In genomic region chr16:66512589-66513404, GRCh38 we compare ENCODE assay signal across 12 cellular contexts. TPM values are rescaled to one million over a fixed set of nuclear protein-coding genes. Genes with fewer than 3 reads are reported as not detected.
DNase-seq lines count a peak whose midpoint lies in the region; ATAC-seq, FAIRE-seq and TF ChIP-seq lines count a peak whose summit lies in the region.
"Had no signal": no experiment of that assay in that cellular context is flagged by ENCODE, and none has a peak within 500 bp of the region (broad histone marks: within the 10 kb centered on the region; RNA-seq: fewer than 3 reads in every experiment).

No MANE protein-coding gene starts in this region.

- DNase-seq in SK-N-SH (no peak), mammary epithelial cell (no peak), HepG2 (ENCODE audit: low spot score) (peak; percentile 93), upper lobe of left lung (no peak), pons (ENCODE audit: low spot score) (no peak), NCI-H2029 (lab: John Stamatoyannopoulos, UW) (no peak)
- DNase-seq in stimulated activated naive CD4-positive, alpha-beta T cell (lab: John Stamatoyannopoulos, UW): no peak
- DNase-seq: kidney, NCI-H187 had no signal

- H4K20me1 ChIP-seq in SK-N-SH (ENCODE audit: insufficient read depth): no peaks in the 10 kb centered on the region
- no peaks in the 10 kb centered on the region for H4K20me1 ChIP-seq in mammary epithelial cell (ENCODE audit: insufficient read depth, low read length)
- H4K20me1 ChIP-seq in HepG2 (ENCODE audit: insufficient read depth, low read length): no peaks in the 10 kb centered on the region

- H3K79me2 ChIP-seq in SK-N-SH (ENCODE audit: insufficient read depth): no peaks in the 10 kb centered on the region
- H3K79me2 ChIP-seq in mammary epithelial cell (ENCODE audit: insufficient read depth, low read length): no peaks in the 10 kb centered on the region
- H3K79me2 ChIP-seq in HepG2 (ENCODE audit: insufficient read depth, low read length): no peaks in the 10 kb centered on the region

- H3K27ac ChIP-seq in SK-N-SH (ENCODE audit: low read depth in 2 of 2, low read length in 1 of 2): peak overlapping the region; percentile 47 to 91
- H3K27ac ChIP-seq in mammary epithelial cell (ENCODE audit: insufficient read depth, low read depth, low read length): peak overlapping the region; percentile 52
- H3K27ac ChIP-seq in HepG2 (ENCODE audit: extremely low read length, insufficient read depth, low read length): peak overlapping the region; percentile 71
- peak overlapping the region; percentile 57 to 84 (median 80) for H3K27ac ChIP-seq in upper lobe of left lung

- peaks cover 35% of the 10 kb centered on the region for H3F3A ChIP-seq in SK-N-SH (replicated peaks; ENCODE audit: insufficient read depth)

- no peak for TF ChIP-seq CTCF in SK-N-SH (IDR thresholded peaks at IDR 0.05)
- no peak for TF ChIP-seq CTCF in mammary epithelial cell (conservative IDR thresholded peaks at IDR 0.05 in 1 of 2, IDR thresholded peaks at IDR 0.05 in 1 of 2; ENCODE audit: extremely low read depth in 1 of 2, insufficient read depth in 1 of 2, low read depth in 1 of 2, low read length in 2 of 2)
- TF ChIP-seq CTCF in HepG2 (CRISPR knock-in tag; IDR thresholded peaks at IDR 0.05): no peak
- TF ChIP-seq CTCF in upper lobe of left lung (IDR thresholded peaks at IDR 0.05): no peak

- intact Hi-C loops in mammary epithelial cell (cut with micrococcal nuclease) (loop anchor here (1.0 kb wide), 1 partner anchor 34 kb away; no protein-coding TSS in a partner anchor), HepG2 (cut with micrococcal nuclease; ENCODE audit: unreplicated experiment) (no loop called here)

- FAIRE-seq in HepG2 (lab: Jason Lieb, UNC): peak; percentile 87
- FAIRE-seq: A204.1, GM18507, kidney had no signal

- H3K9ac ChIP-seq in SK-N-SH (peak overlapping the region; percentile 29; the same call in 1 of the 2 replicates), mammary epithelial cell (ENCODE audit: insufficient read depth, low read length) (no peak overlapping the region), HepG2 (ENCODE audit: insufficient read depth, low read depth, low read length) (peak overlapping the region; percentile 48)

- TF ChIP-seq RAD21 in SK-N-SH (IDR thresholded peaks at IDR 0.05; ENCODE audit: low read length) (no peak), HepG2 (CRISPR knock-in tag; IDR thresholded peaks at IDR 0.05) (no peak)

- in situ Hi-C loops in mammary epithelial cell (cut with MboI; ENCODE audit: low sequenced_read_pairs in 2 of 2): no loop called here
- in situ Hi-C loops in HepG2 (cut with HindIII; ENCODE audit: extremely low pct_ligation_motif_present, low pct_unique_long_range_greater_than_20kb): no loop called here

- POLR2A ChIA-PET in SK-N-SH (lab: Yijun Ruan, JAX): no interaction called here
- POLR2A ChIA-PET in HepG2 (lab: Yijun Ruan, JAX): interaction anchor here (1.2 to 2.2 kb wide), 4 partner anchors 11 to 79 kb away, joined by 3 to 10 read pairs (median 6); partner anchors contain the start of genes CKLF and TK2

- CTCF ChIA-PET in SK-N-SH (lab: Yijun Ruan, JAX): interaction anchor here (1.6 to 1.9 kb wide), 2 partner anchors 31 to 106 kb away, joined by 5 to 7 read pairs; no protein-coding TSS in a partner anchor
- CTCF ChIA-PET in mammary epithelial cell (lab: Charles Lee; ENCODE audit: low non-redundant PET): interaction anchor here (0.9 to 1.2 kb wide), 2 partner anchors 96 to 106 kb away, joined by 5 read pairs; no protein-coding TSS in a partner anchor
- CTCF ChIA-PET in HepG2 (lab: Yijun Ruan, JAX; ENCODE audit: low intra/inter-chr PET ratio, low total read pairs): no interaction called here

- H3K4me1 ChIP-seq in SK-N-SH (ENCODE audit: control insufficient read depth in 1 of 2, insufficient read depth in 2 of 2, low read depth in 1 of 2, low read length in 1 of 2): peaks cover 20 to 42% of the 10 kb centered on the region in 2 experiments; a peak in 3 of 4 replicates
- peaks cover 78% of the 10 kb centered on the region for H3K4me1 ChIP-seq in mammary epithelial cell (ENCODE audit: insufficient read depth, low read length)
- H3K4me1 ChIP-seq in HepG2 (ENCODE audit: insufficient read depth, low read length): peaks cover 58% of the 10 kb centered on the region
- peaks cover 74 to 76% (median 75%) of the 10 kb centered on the region in 4 donors for H3K4me1 ChIP-seq in upper lobe of left lung

- dilution Hi-C loops in mammary epithelial cell (cut with HindIII; ENCODE audit: low sequenced_read_pairs): loop anchor here (5.0 kb wide), 1 partner anchor 70 kb away; no protein-coding TSS in a partner anchor

- H3K4me3 ChIP-seq in SK-N-SH (ENCODE audit: low read depth in 2 of 2, low read length in 1 of 2) (no peak overlapping the region), mammary epithelial cell (replicated peaks in 1 of 3; ENCODE audit: insufficient read depth in 1 of 3, low read depth in 2 of 3, low read length in 3 of 3) (no peak overlapping the region), HepG2 (replicated peaks in 1 of 3; ENCODE audit: insufficient read depth in 1 of 3, low read depth in 2 of 3, low read length in 3 of 3) (peak overlapping the region in 1 of 3 experiments; percentile 15; a peak in 1 of 6 replicates), upper lobe of left lung (no peak overlapping the region)

- no peaks in the 10 kb centered on the region for H3K9me3 ChIP-seq in SK-N-SH
- no peaks in the 10 kb centered on the region for H3K9me3 ChIP-seq in mammary epithelial cell (replicated peaks; ENCODE audit: insufficient read depth, low read length)
- H3K9me3 ChIP-seq in HepG2 (ENCODE audit: low read length): no peaks in the 10 kb centered on the region
- H3K9me3 ChIP-seq in upper lobe of left lung: no peaks in the 10 kb centered on the region

- no TSS peak for BruUV-seq in mammary epithelial cell (replicated peaks; lab: Mats Ljungman, UMichigan)
- BruUV-seq in HepG2 (replicated peaks; lab: Mats Ljungman, UMichigan): no TSS peak

- H3K27me3 ChIP-seq in SK-N-SH (ENCODE audit: insufficient read depth) (no peaks in the 10 kb centered on the region), mammary epithelial cell (ENCODE audit: insufficient read depth, low read length) (no peaks in the 10 kb centered on the region), HepG2 (ENCODE audit: control insufficient read depth in 1 of 2, insufficient read depth in 2 of 2, low read length in 2 of 2) (no peaks in the 10 kb centered on the region), upper lobe of left lung (no peaks in the 10 kb centered on the region)

- no peaks in the 10 kb centered on the region for H3K36me3 ChIP-seq in SK-N-SH (replicated peaks in 1 of 2; ENCODE audit: control insufficient read depth in 1 of 2, insufficient read depth in 2 of 2, low read length in 1 of 2)
- H3K36me3 ChIP-seq in mammary epithelial cell (ENCODE audit: insufficient read depth, low read length): no peaks in the 10 kb centered on the region
- peaks cover 3 to 5% of the 10 kb centered on the region in 2 experiments; a peak in 4 of 5 replicates for H3K36me3 ChIP-seq in HepG2 (replicated peaks in 1 of 2; ENCODE audit: control insufficient read depth in 1 of 2, insufficient read depth in 2 of 2, low read length in 2 of 2)
- H3K36me3 ChIP-seq in upper lobe of left lung: peaks cover 0 to 8% (median 3%) of the 10 kb centered on the region in 4 donors

- ATAC-seq in SK-N-SH treated with all-trans-retinoic acid at 6 μM for 48 hours: no peak
- peak; percentile 50 for ATAC-seq in HepG2
- peak in 1 of 2 donors; percentile 0 for ATAC-seq in upper lobe of left lung (ENCODE audit: low FRiP score in 2 of 2)

- TF ChIP-seq EP300 in SK-N-SH (IDR thresholded peaks at IDR 0.05; ENCODE audit: borderline replicate concordance in 1 of 2, low read depth in 1 of 2, low read length in 1 of 2) (no peak), HepG2 (IDR thresholded peaks at IDR 0.05; ENCODE audit: low read depth in 2 of 2, low read length in 2 of 2) (peak; percentile 15 to 60; a peak in 2 of 4 replicates), HepG2 (CRISPR knock-in tag; IDR thresholded peaks at IDR 0.05; ENCODE audit: borderline replicate concordance) (no peak; the same call in none of the 2 replicates), upper lobe of left lung (IDR thresholded peaks at IDR 0.05) (no peak)

- H3K9me2 ChIP-seq in SK-N-SH: no peaks in the 10 kb centered on the region

- H3K4me2 ChIP-seq in SK-N-SH (peak overlapping the region; percentile 50), mammary epithelial cell (ENCODE audit: insufficient read depth, low read depth, low read length) (no peak overlapping the region), HepG2 (ENCODE audit: low read depth, low read length) (peak overlapping the region; percentile 46)

- TF ChIP-seq POLR2A in HepG2 (IDR thresholded peaks at IDR 0.05; ENCODE audit: insufficient read depth in 1 of 2, low read depth in 2 of 2, low read length in 2 of 2) (no peak; a peak in 1 of 4 replicates), upper lobe of left lung (IDR thresholded peaks at IDR 0.05) (peak in 1 of 4 donors; percentile 23)

- 86% methylated on average over 14 of the region's 14 CpGs for WGBS in SK-N-SH (ENCODE audit: low lambda C conversion rate)
- 78% methylated on average over 14 of the region's 14 CpGs for WGBS in mammary epithelial cell (ENCODE audit: low coverage, missing lambda C conversion rate)
- WGBS in HepG2 (ENCODE audit: low lambda C conversion rate): 44% methylated on average over 14 of the region's 14 CpGs
- WGBS in upper lobe of left lung, 2 donors: 74 to 78% methylated on average over 14 of the region's 14 CpGs

- H2AFZ ChIP-seq in SK-N-SH (ENCODE audit: low read depth) (no peak overlapping the region), mammary epithelial cell (ENCODE audit: low read depth, low read length) (no peak overlapping the region), HepG2 (ENCODE audit: low read length) (no peak overlapping the region)

RNA-seq across cellular contexts. Expression of gene TK2, which starts 37.1 kb away (rescaled TPM):
- polyA plus RNA-seq in SK-N-SH (2012; rRNA removed) (25.2 and 37.6 TPM in 2 replicates), mammary epithelial cell (15.7 TPM), HepG2 (2011; rRNA removed) (21.0 and 30.8 TPM in 2 replicates)
- polyA plus RNA-seq in SK-N-SH (2012; cell fraction: cytosol; rRNA removed): 27.7 and 28.2 TPM in 2 replicates
- polyA plus RNA-seq in SK-N-SH (2012; cell fraction: nucleus; rRNA removed): 64.2 and 80.0 TPM in 2 replicates
- total RNA-seq in mammary epithelial cell (10 to 100 TPM; 34.4 to 41.2 TPM), HepG2 (2016; rRNA removed; fragmentation: Illumina TruSeq; extraction: Trizol) (18.7 and 19.0 TPM in 2 replicates), upper lobe of left lung (10 to 100 TPM; 28.2 to 54.0 (median 36.6) TPM)
- polyA minus RNA-seq in mammary epithelial cell: 26.2 TPM
- 6.7 and 7.1 TPM in 2 replicates for total RNA-seq in HepG2 (2016; cell fraction: cytosol; rRNA removed; fragmentation: Illumina TruSeq; extraction: Trizol; ENCODE audit: low read depth)
- total RNA-seq in HepG2 (2016; cell fraction: insoluble cytoplasmic fraction; rRNA removed; fragmentation: Illumina TruSeq; extraction: Trizol): 18.5 and 19.5 TPM in 2 replicates
- 12.7 and 13.2 TPM in 2 replicates for total RNA-seq in HepG2 (2016; cell fraction: membrane; rRNA removed; fragmentation: Illumina TruSeq; extraction: Trizol)
- total RNA-seq in HepG2 (2016; cell fraction: nucleus; rRNA removed; fragmentation: Illumina TruSeq; extraction: Trizol): 24.4 and 27.5 TPM in 2 replicates
- 10.3 and 11.7 TPM in 2 replicates for polyA plus RNA-seq in HepG2 (2011; cell fraction: cytosol; rRNA removed)
- polyA plus RNA-seq in HepG2 (2011; cell fraction: nucleus; rRNA removed): 74.0 and 103 TPM in 2 replicates
- 12.9 and 15.4 TPM in 2 replicates for polyA plus RNA-seq in HepG2 (2012)
- 3.7 and 4.7 TPM in 2 replicates for polyA plus RNA-seq in HepG2 (2016; cell fraction: cytosol; fragmentation: Illumina TruSeq; extraction: Trizol; ENCODE audit: low read depth)
- 15.5 and 18.0 TPM in 2 replicates for polyA plus RNA-seq in HepG2 (2016; cell fraction: insoluble cytoplasmic fraction; fragmentation: Illumina TruSeq; extraction: Trizol; ENCODE audit: low read depth)
- polyA plus RNA-seq in HepG2 (2016; cell fraction: membrane; fragmentation: Illumina TruSeq; extraction: Trizol; ENCODE audit: low read depth): 7.7 and 9.3 TPM in 2 replicates
- 34.2 and 36.3 TPM in 2 replicates for polyA plus RNA-seq in HepG2 (2016; cell fraction: nucleus; fragmentation: Illumina TruSeq; extraction: Trizol; ENCODE audit: insufficient read depth, low read depth)
- 27.6 and 35.2 TPM in 2 replicates for polyA minus RNA-seq in HepG2 (2011; rRNA and poly(A)+ RNA removed; ENCODE audit: low replicate concordance)
- polyA minus RNA-seq in HepG2 (2011; cell fraction: cytosol; rRNA and poly(A)+ RNA removed): 6.0 and 6.2 TPM in 2 replicates
- polyA minus RNA-seq in HepG2 (2011; cell fraction: nucleus; rRNA and poly(A)+ RNA removed): 23.8 and 26.7 TPM in 2 replicates

RNA-seq across cellular contexts. Expression of gene CKLF, which starts 39.6 kb away (rescaled TPM):
- polyA plus RNA-seq in SK-N-SH (2012; rRNA removed) (179 and 211 TPM in 2 replicates), mammary epithelial cell (108 TPM), HepG2 (2011; rRNA removed) (152 and 167 TPM in 2 replicates)
- 185 and 194 TPM in 2 replicates for polyA plus RNA-seq in SK-N-SH (2012; cell fraction: cytosol; rRNA removed)
- 42.3 and 65.4 TPM in 2 replicates for polyA plus RNA-seq in SK-N-SH (2012; cell fraction: nucleus; rRNA removed)
- total RNA-seq in mammary epithelial cell (10 to 100 TPM; 26.8 to 46.6 TPM), HepG2 (2016; rRNA removed; fragmentation: Illumina TruSeq; extraction: Trizol) (83.0 and 120 TPM in 2 replicates), upper lobe of left lung (10 to 100 TPM; 18.2 to 71.7 (median 47.4) TPM)
- 17.3 TPM for polyA minus RNA-seq in mammary epithelial cell
- total RNA-seq in HepG2 (2016; cell fraction: cytosol; rRNA removed; fragmentation: Illumina TruSeq; extraction: Trizol; ENCODE audit: low read depth): 262 and 384 TPM in 2 replicates
- total RNA-seq in HepG2 (2016; cell fraction: insoluble cytoplasmic fraction; rRNA removed; fragmentation: Illumina TruSeq; extraction: Trizol): 80.2 and 129 TPM in 2 replicates
- total RNA-seq in HepG2 (2016; cell fraction: membrane; rRNA removed; fragmentation: Illumina TruSeq; extraction: Trizol): 165 and 224 TPM in 2 replicates
- 56.6 and 61.7 TPM in 2 replicates for total RNA-seq in HepG2 (2016; cell fraction: nucleus; rRNA removed; fragmentation: Illumina TruSeq; extraction: Trizol)
- 201 and 220 TPM in 2 replicates for polyA plus RNA-seq in HepG2 (2011; cell fraction: cytosol; rRNA removed)
- 45.6 and 74.1 TPM in 2 replicates for polyA plus RNA-seq in HepG2 (2011; cell fraction: nucleus; rRNA removed)
- 78.5 and 108 TPM in 2 replicates for polyA plus RNA-seq in HepG2 (2012)
- polyA plus RNA-seq in HepG2 (2016; cell fraction: cytosol; fragmentation: Illumina TruSeq; extraction: Trizol; ENCODE audit: low read depth): 345 and 456 TPM in 2 replicates
- polyA plus RNA-seq in HepG2 (2016; cell fraction: insoluble cytoplasmic fraction; fragmentation: Illumina TruSeq; extraction: Trizol; ENCODE audit: low read depth): 86.2 and 89.6 TPM in 2 replicates
- 169 and 229 TPM in 2 replicates for polyA plus RNA-seq in HepG2 (2016; cell fraction: membrane; fragmentation: Illumina TruSeq; extraction: Trizol; ENCODE audit: low read depth)
- polyA plus RNA-seq in HepG2 (2016; cell fraction: nucleus; fragmentation: Illumina TruSeq; extraction: Trizol; ENCODE audit: insufficient read depth, low read depth): 90.2 and 116 TPM in 2 replicates
- polyA minus RNA-seq in HepG2 (2011; rRNA and poly(A)+ RNA removed; ENCODE audit: low replicate concordance): 41.9 and 49.9 TPM in 2 replicates
- polyA minus RNA-seq in HepG2 (2011; cell fraction: cytosol; rRNA and poly(A)+ RNA removed): 32.4 and 34.8 TPM in 2 replicates
- 23.4 and 35.9 TPM in 2 replicates for polyA minus RNA-seq in HepG2 (2011; cell fraction: nucleus; rRNA and poly(A)+ RNA removed)

RNA-seq across cellular contexts. Expression of gene CMTM1, which starts 53.4 kb away (rescaled TPM):
- polyA plus RNA-seq in SK-N-SH (2012; rRNA removed) (3.1 and 3.7 TPM in 2 replicates), mammary epithelial cell (1.5 TPM), HepG2 (2011; rRNA removed) (2.9 and 3.0 TPM in 2 replicates)
- 1.0 and 2.3 TPM in 2 replicates for polyA plus RNA-seq in SK-N-SH (2012; cell fraction: cytosol; rRNA removed)
- polyA plus RNA-seq in SK-N-SH (2012; cell fraction: nucleus; rRNA removed): 3.1 and 3.2 TPM in 2 replicates
- total RNA-seq in mammary epithelial cell (1 to 10 TPM; 2.7 to 2.8 TPM), HepG2 (2016; rRNA removed; fragmentation: Illumina TruSeq; extraction: Trizol) (1.7 and 1.9 TPM in 2 replicates), upper lobe of left lung (1 to 10 TPM in 2 of 6 donors, under 1 TPM in 2, not detected in 2; 0.61 to 9.5 (median 2.6) TPM)
- polyA minus RNA-seq in mammary epithelial cell: not detected
- 0.30 TPM in 1 of 2 replicates, not detected in the other for total RNA-seq in HepG2 (2016; cell fraction: cytosol; rRNA removed; fragmentation: Illumina TruSeq; extraction: Trizol; ENCODE audit: low read depth)
- 2.0 TPM in 2 replicates for total RNA-seq in HepG2 (2016; cell fraction: insoluble cytoplasmic fraction; rRNA removed; fragmentation: Illumina TruSeq; extraction: Trizol)
- 0.77 and 0.93 TPM in 2 replicates for total RNA-seq in HepG2 (2016; cell fraction: membrane; rRNA removed; fragmentation: Illumina TruSeq; extraction: Trizol)
- total RNA-seq in HepG2 (2016; cell fraction: nucleus; rRNA removed; fragmentation: Illumina TruSeq; extraction: Trizol): 1.3 and 1.6 TPM in 2 replicates
- 2.0 and 3.6 TPM in 2 replicates for polyA plus RNA-seq in HepG2 (2011; cell fraction: cytosol; rRNA removed)
- 3.5 and 4.0 TPM in 2 replicates for polyA plus RNA-seq in HepG2 (2011; cell fraction: nucleus; rRNA removed)
- polyA plus RNA-seq in HepG2 (2012): 2.3 and 2.4 TPM in 2 replicates
- polyA plus RNA-seq in HepG2 (2016; cell fraction: cytosol; fragmentation: Illumina TruSeq; extraction: Trizol; ENCODE audit: low read depth): 0.19 TPM in 1 of 2 replicates, not detected in the other
- 1.5 and 2.0 TPM in 2 replicates for polyA plus RNA-seq in HepG2 (2016; cell fraction: insoluble cytoplasmic fraction; fragmentation: Illumina TruSeq; extraction: Trizol; ENCODE audit: low read depth)
- 0.64 and 0.72 TPM in 2 replicates for polyA plus RNA-seq in HepG2 (2016; cell fraction: membrane; fragmentation: Illumina TruSeq; extraction: Trizol; ENCODE audit: low read depth)
- polyA plus RNA-seq in HepG2 (2016; cell fraction: nucleus; fragmentation: Illumina TruSeq; extraction: Trizol; ENCODE audit: insufficient read depth, low read depth): 2.1 TPM in 2 replicates
- 2.2 and 5.1 TPM in 2 replicates for polyA minus RNA-seq in HepG2 (2011; rRNA and poly(A)+ RNA removed; ENCODE audit: low replicate concordance)
- polyA minus RNA-seq in HepG2 (2011; cell fraction: cytosol; rRNA and poly(A)+ RNA removed): 2.7 and 3.4 TPM in 2 replicates
- polyA minus RNA-seq in HepG2 (2011; cell fraction: nucleus; rRNA and poly(A)+ RNA removed): 3.2 and 6.3 TPM in 2 replicates

Comparison
In these comparisons a context has a peak if more than half of its experiments do, and no peak if none do; other contexts are left out.
1. Of the 25 proteins assayed by ChIP-seq in both HepG2 and SK-N-SH: peak only in HepG2: EP300, FOSL2, JUND, MXI1, RXRA, SMC3 and 1 more; only in SK-N-SH: none; in both: none; in neither: 18.